Comparison of ENCODE assay signal across 9 cellular contexts in the genomic region with DNA sequence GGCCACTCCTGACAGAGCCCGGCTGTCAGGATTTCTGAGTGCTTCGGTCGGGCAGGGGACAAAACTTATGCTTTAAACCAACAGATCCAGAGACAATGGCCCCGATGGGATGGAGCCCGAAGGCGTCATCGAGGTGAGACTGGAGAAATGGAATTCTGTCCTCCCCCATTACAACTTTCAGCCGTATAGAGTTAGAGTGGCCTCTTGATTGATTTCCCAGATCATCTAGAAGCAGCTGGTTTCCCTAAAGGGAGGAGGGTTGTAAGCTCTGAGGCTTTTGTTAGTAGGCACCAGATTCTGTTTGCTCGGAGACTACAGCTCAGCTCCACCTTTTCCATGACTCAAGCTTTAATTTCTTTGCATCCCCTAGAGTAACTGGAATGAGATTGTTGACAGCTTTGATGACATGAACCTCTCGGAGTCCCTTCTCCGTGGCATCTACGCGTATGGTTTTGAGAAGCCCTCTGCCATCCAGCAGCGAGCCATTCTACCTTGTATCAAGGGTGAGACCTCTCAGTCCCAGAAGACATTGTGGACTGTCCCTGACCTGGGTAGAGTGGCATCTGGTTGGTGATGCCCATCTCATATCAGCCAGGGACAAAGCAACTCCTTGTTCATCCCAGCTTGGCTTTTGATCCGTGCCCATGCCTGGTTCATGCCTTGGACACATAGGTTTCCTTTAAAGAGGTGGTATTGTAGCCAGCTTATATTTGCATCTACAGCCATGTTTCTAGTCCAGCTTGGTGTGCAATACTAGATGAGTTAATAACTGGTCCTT. TPM values are rescaled to one million over a fixed set of nuclear protein-coding genes. Genes with fewer than 3 reads are reported as not detected.
DNase-seq lines count a peak whose midpoint lies in the region; ATAC-seq, FAIRE-seq and TF ChIP-seq lines count a peak whose summit lies in the region.
"Had no signal": no experiment of that assay in that cellular context is flagged by ENCODE, and none has a peak within 500 bp of the region (broad histone marks: within the 10 kb centered on the region; RNA-seq: fewer than 3 reads in every experiment).

No MANE protein-coding gene starts in this region.

- no peak for TF ChIP-seq RAD21 in HepG2 (CRISPR knock-in tag; IDR thresholded peaks at IDR 0.05)

- H4K20me1 ChIP-seq in HepG2 (ENCODE audit: insufficient read depth, low read length) = peaks cover 59% of the 10 kb centered on the region

- H3K36me3 Mint-ChIP-seq in activated T-cell treated with anti-CD3 and anti-CD28 coated beads, Interleukin-2, amount 50 U/mL, for 72 hours (ENCODE audit: insufficient read depth in 2 of 2) = peaks cover 30 to 46% of the 10 kb centered on the region in 2 donors

- CTCF ChIA-PET in HepG2 (lab: Yijun Ruan, JAX; ENCODE audit: low intra/inter-chr PET ratio, low total read pairs) = no interaction called here

- H3K4me3 ChIP-seq in HepG2 (replicated peaks in 1 of 3; ENCODE audit: insufficient read depth in 1 of 3, low read depth in 2 of 3, low read length in 3 of 3) = peak overlapping the region; percentile 89 to 96 (median 94)
- H3K4me3 ChIP-seq in thyroid gland (replicated peaks in 1 of 3) = peak overlapping the region in 2 of 3 donors; percentile 27 to 99

- H3K4me1 ChIP-seq in HepG2 (ENCODE audit: insufficient read depth, low read length) = peaks cover 67% of the 10 kb centered on the region
- H3K4me1 ChIP-seq in thyroid gland = peaks cover 16 to 33% of the 10 kb centered on the region in 2 donors

- peak overlapping the region; percentile 93 for H3K27ac Mint-ChIP-seq in activated T-cell treated with anti-CD3 and anti-CD28 coated beads, Interleukin-2, amount 50 U/mL, for 72 hours

- TF ChIP-seq CTCF in HepG2 (CRISPR knock-in tag; IDR thresholded peaks at IDR 0.05) = no peak
- no peak for TF ChIP-seq CTCF in thyroid gland (IDR thresholded peaks at IDR 0.05)

- H3K36me3 ChIP-seq in HepG2 (replicated peaks in 1 of 2; ENCODE audit: control insufficient read depth in 1 of 2, insufficient read depth in 2 of 2, low read length in 2 of 2) (peaks cover 14 to 72% of the 10 kb centered on the region in 2 experiments), thyroid gland (peaks cover 60 to 64% of the 10 kb centered on the region in 2 donors)

- peaks cover 44% of the 10 kb centered on the region for H3K79me2 ChIP-seq in HepG2 (ENCODE audit: insufficient read depth, low read length)

- POLR2A ChIA-PET in HepG2 (lab: Yijun Ruan, JAX) = interaction anchor here (0.7 to 3.3 kb wide), 14 partner anchors 10 to 263 kb away, joined by 3 to 51 read pairs (median 7); partner anchors contain the start of genes ATP1B2, FXR2, MPDU1 and POLR2A

- H3K27me3 Mint-ChIP-seq in activated T-cell treated with anti-CD3 and anti-CD28 coated beads, Interleukin-2, amount 50 U/mL, for 72 hours (ENCODE audit: low read depth) = no peaks in the 10 kb centered on the region

- no TSS peak for BruUV-seq in HepG2 (replicated peaks; lab: Mats Ljungman, UMichigan)

- peak overlapping the region; percentile 98 to 99 for H3K4me3 Mint-ChIP-seq in activated T-cell treated with anti-CD3 and anti-CD28 coated beads, Interleukin-2, amount 50 U/mL, for 72 hours

- peak; percentile 29 to 41; a peak in 2 of 4 replicates for TF ChIP-seq POLR2A in HepG2 (IDR thresholded peaks at IDR 0.05; ENCODE audit: insufficient read depth in 1 of 2, low read depth in 2 of 2, low read length in 2 of 2)
- no peak for TF ChIP-seq POLR2A in thyroid gland (IDR thresholded peaks at IDR 0.05)

- no peak for FAIRE-seq in HepG2 (lab: Jason Lieb, UNC)

- peak overlapping the region; percentile 99 for H3K9ac ChIP-seq in HepG2 (ENCODE audit: insufficient read depth, low read depth, low read length)

- peak overlapping the region; percentile 93 for H3K27ac ChIP-seq in HepG2 (ENCODE audit: extremely low read length, insufficient read depth, low read length)
- H3K27ac ChIP-seq in thyroid gland = peak overlapping the region in 2 of 3 donors; percentile 94 to 96

- H3K27me3 ChIP-seq in HepG2 (ENCODE audit: control insufficient read depth in 1 of 2, insufficient read depth in 2 of 2, low read length in 2 of 2) (no peaks in the 10 kb centered on the region; a peak in 1 of 5 replicates), thyroid gland (no peaks in the 10 kb centered on the region)

- no peaks in the 10 kb centered on the region for H3K9me3 Mint-ChIP-seq in activated T-cell treated with anti-CD3 and anti-CD28 coated beads, Interleukin-2, amount 50 U/mL, for 72 hours

- peak overlapping the region; percentile 84 for H3K4me2 ChIP-seq in HepG2 (ENCODE audit: low read depth, low read length)

- H3K9me3 ChIP-seq in HepG2 (ENCODE audit: low read length) (no peaks in the 10 kb centered on the region), thyroid gland (no peaks in the 10 kb centered on the region)

- TF ChIP-seq EP300 in HepG2 (IDR thresholded peaks at IDR 0.05; ENCODE audit: low read depth in 2 of 2, low read length in 2 of 2) (no peak), HepG2 (CRISPR knock-in tag; IDR thresholded peaks at IDR 0.05; ENCODE audit: borderline replicate concordance) (no peak)

- 36% methylated on average over 8 of the region's 15 CpGs for WGBS in HepG2 (ENCODE audit: low lambda C conversion rate)
- 34 to 42% methylated on average over 14 of the region's 15 CpGs for WGBS in thyroid gland, 2 donors

- in situ Hi-C loops in HepG2 (cut with HindIII; ENCODE audit: extremely low pct_ligation_motif_present, low pct_unique_long_range_greater_than_20kb) = loop anchor here (10.0 kb wide), 1 partner anchor 270 kb away; no protein-coding TSS in a partner anchor

- no peak overlapping the region for H2AFZ ChIP-seq in HepG2 (ENCODE audit: low read length)

- intact Hi-C loops in HepG2 (cut with micrococcal nuclease; ENCODE audit: unreplicated experiment) = loop anchor here (5.0 kb wide), 1 partner anchor 113 kb away; the partner anchor contains the start of genes TP53 and WRAP53
- intact Hi-C loops in thyroid gland (cut with DNase I) = loop anchor here (5.0 kb wide), 1 partner anchor 113 kb away; the partner anchor contains the start of genes TP53 and WRAP53

- no peak for DNase-seq in activated T-cell treated with anti-CD3 and anti-CD28 coated beads, Interleukin-2, amount 50 U/mL, for 72 hours
- no peak for DNase-seq in activated T-cell treated with anti-CD3 and anti-CD28 coated beads for 4 hours
- peak; percentile 53 for DNase-seq in amniotic epithelial cell (ENCODE audit: low read depth)
- no peak for DNase-seq in HepG2 (ENCODE audit: low spot score)
- no peak for DNase-seq in thyroid gland
- no peak for DNase-seq in NCI-H2029 treated with DMSO at 0.1 percent for 48 hours (lab: John Stamatoyannopoulos, UW)
- DNase-seq in nucleus accumbens (lab: John Stamatoyannopoulos, UW) = no peak

- H3K4me1 Mint-ChIP-seq in activated T-cell treated with anti-CD3 and anti-CD28 coated beads, Interleukin-2, amount 50 U/mL, for 72 hours (ENCODE audit: low read depth) = peaks cover 86% of the 10 kb centered on the region

- ATAC-seq in activated T-cell treated with anti-CD3 and anti-CD28 coated beads, Interleukin-2, amount 50 U/mL, for 72 hours (replicated peaks in 1 of 2) = no peak
- ATAC-seq in HepG2 (no peak), GM18519 (IDR thresholded peaks at IDR 0.05; ENCODE audit: low FRiP score, unreplicated experiment) (no peak)

RNA-seq across cellular contexts. Expression of gene CD68, which starts 5.1 kb away (rescaled TPM):
- 10 to 100 TPM; 10.3 to 28.1 TPM for total RNA-seq in activated T-cell treated with anti-CD3 and anti-CD28 coated beads, Interleukin-2, amount 50 U/mL, for 72 hours
- 4.1 and 10.3 TPM in 2 replicates for total RNA-seq in HepG2 (2016; rRNA removed; fragmentation: Illumina TruSeq; extraction: Trizol)
- total RNA-seq in HepG2 (2016; cell fraction: cytosol; rRNA removed; fragmentation: Illumina TruSeq; extraction: Trizol; ENCODE audit: low read depth) = 6.3 and 6.7 TPM in 2 replicates
- 3.2 and 7.8 TPM in 2 replicates for total RNA-seq in HepG2 (2016; cell fraction: insoluble cytoplasmic fraction; rRNA removed; fragmentation: Illumina TruSeq; extraction: Trizol)
- total RNA-seq in HepG2 (2016; cell fraction: membrane; rRNA removed; fragmentation: Illumina TruSeq; extraction: Trizol) = 7.2 and 7.7 TPM in 2 replicates
- 3.2 and 9.0 TPM in 2 replicates for total RNA-seq in HepG2 (2016; cell fraction: nucleus; rRNA removed; fragmentation: Illumina TruSeq; extraction: Trizol)
- polyA plus RNA-seq in HepG2 (2011; rRNA removed) = 104 and 124 TPM in 2 replicates
- 69.4 and 81.9 TPM in 2 replicates for polyA plus RNA-seq in HepG2 (2011; cell fraction: cytosol; rRNA removed)
- polyA plus RNA-seq in HepG2 (2011; cell fraction: nucleus; rRNA removed) = 15.4 and 16.3 TPM in 2 replicates
- polyA plus RNA-seq in HepG2 (2012) = 26.8 and 35.7 TPM in 2 replicates
- 16.5 and 18.7 TPM in 2 replicates for polyA plus RNA-seq in HepG2 (2016; cell fraction: cytosol; fragmentation: Illumina TruSeq; extraction: Trizol; ENCODE audit: low read depth)
- 17.2 and 20.1 TPM in 2 replicates for polyA plus RNA-seq in HepG2 (2016; cell fraction: insoluble cytoplasmic fraction; fragmentation: Illumina TruSeq; extraction: Trizol; ENCODE audit: low read depth)
- 24.5 and 25.8 TPM in 2 replicates for polyA plus RNA-seq in HepG2 (2016; cell fraction: membrane; fragmentation: Illumina TruSeq; extraction: Trizol; ENCODE audit: low read depth)
- 16.1 and 21.1 TPM in 2 replicates for polyA plus RNA-seq in HepG2 (2016; cell fraction: nucleus; fragmentation: Illumina TruSeq; extraction: Trizol; ENCODE audit: insufficient read depth, low read depth)
- 12.6 and 26.1 TPM in 2 replicates for polyA minus RNA-seq in HepG2 (2011; rRNA and poly(A)+ RNA removed; ENCODE audit: low replicate concordance)
- 7.6 and 9.9 TPM in 2 replicates for polyA minus RNA-seq in HepG2 (2011; cell fraction: cytosol; rRNA and poly(A)+ RNA removed)
- 4.6 and 6.2 TPM in 2 replicates for polyA minus RNA-seq in HepG2 (2011; cell fraction: nucleus; rRNA and poly(A)+ RNA removed)
- total RNA-seq in thyroid gland = 10 to 100 TPM; 13.6 to 52.0 (median 21.5) TPM

RNA-seq across cellular contexts. Expression of gene MPDU1, which starts 9.3 kb away (rescaled TPM):
- total RNA-seq in activated T-cell treated with anti-CD3 and anti-CD28 coated beads, Interleukin-2, amount 50 U/mL, for 72 hours = 10 to 100 TPM; 44.0 to 51.9 TPM
- total RNA-seq in HepG2 (2016; rRNA removed; fragmentation: Illumina TruSeq; extraction: Trizol) (59.5 and 112 TPM in 2 replicates), thyroid gland (100 to 1,000 TPM in 3 of 4 donors, 10 to 100 TPM in 1; 88.8 to 250 (median 164) TPM)
- 17.5 and 21.1 TPM in 2 replicates for total RNA-seq in HepG2 (2016; cell fraction: cytosol; rRNA removed; fragmentation: Illumina TruSeq; extraction: Trizol; ENCODE audit: low read depth)
- 62.6 and 101 TPM in 2 replicates for total RNA-seq in HepG2 (2016; cell fraction: insoluble cytoplasmic fraction; rRNA removed; fragmentation: Illumina TruSeq; extraction: Trizol)
- 24.3 and 28.7 TPM in 2 replicates for total RNA-seq in HepG2 (2016; cell fraction: membrane; rRNA removed; fragmentation: Illumina TruSeq; extraction: Trizol)
- 84.0 and 86.6 TPM in 2 replicates for total RNA-seq in HepG2 (2016; cell fraction: nucleus; rRNA removed; fragmentation: Illumina TruSeq; extraction: Trizol)
- polyA plus RNA-seq in HepG2 (2011; rRNA removed) = 127 and 167 TPM in 2 replicates
- polyA plus RNA-seq in HepG2 (2011; cell fraction: cytosol; rRNA removed) = 188 and 194 TPM in 2 replicates
- polyA plus RNA-seq in HepG2 (2011; cell fraction: nucleus; rRNA removed) = 91.5 and 103 TPM in 2 replicates
- polyA plus RNA-seq in HepG2 (2012) = 56.7 and 59.6 TPM in 2 replicates
- polyA plus RNA-seq in HepG2 (2016; cell fraction: cytosol; fragmentation: Illumina TruSeq; extraction: Trizol; ENCODE audit: low read depth) = 12.2 and 12.9 TPM in 2 replicates
- polyA plus RNA-seq in HepG2 (2016; cell fraction: insoluble cytoplasmic fraction; fragmentation: Illumina TruSeq; extraction: Trizol; ENCODE audit: low read depth) = 73.5 and 77.4 TPM in 2 replicates
- 22.9 and 23.5 TPM in 2 replicates for polyA plus RNA-seq in HepG2 (2016; cell fraction: membrane; fragmentation: Illumina TruSeq; extraction: Trizol; ENCODE audit: low read depth)
- polyA plus RNA-seq in HepG2 (2016; cell fraction: nucleus; fragmentation: Illumina TruSeq; extraction: Trizol; ENCODE audit: insufficient read depth, low read depth) = 172 and 177 TPM in 2 replicates
- 205 and 272 TPM in 2 replicates for polyA minus RNA-seq in HepG2 (2011; rRNA and poly(A)+ RNA removed; ENCODE audit: low replicate concordance)
- 31.8 and 40.4 TPM in 2 replicates for polyA minus RNA-seq in HepG2 (2011; cell fraction: cytosol; rRNA and poly(A)+ RNA removed)
- 30.7 and 35.3 TPM in 2 replicates for polyA minus RNA-seq in HepG2 (2011; cell fraction: nucleus; rRNA and poly(A)+ RNA removed)

RNA-seq across cellular contexts. Expression of gene SENP3, which starts 12.6 kb away (rescaled TPM):
- total RNA-seq in activated T-cell treated with anti-CD3 and anti-CD28 coated beads, Interleukin-2, amount 50 U/mL, for 72 hours = 10 to 100 TPM; 41.8 to 55.3 TPM
- total RNA-seq in HepG2 (2016; rRNA removed; fragmentation: Illumina TruSeq; extraction: Trizol) (64.5 and 75.4 TPM in 2 replicates), thyroid gland (10 to 100 TPM; 62.4 to 73.3 (median 66.3) TPM)
- total RNA-seq in HepG2 (2016; cell fraction: cytosol; rRNA removed; fragmentation: Illumina TruSeq; extraction: Trizol; ENCODE audit: low read depth) = 46.1 and 48.3 TPM in 2 replicates
- total RNA-seq in HepG2 (2016; cell fraction: insoluble cytoplasmic fraction; rRNA removed; fragmentation: Illumina TruSeq; extraction: Trizol) = 67.8 and 80.2 TPM in 2 replicates
- 96.7 and 98.4 TPM in 2 replicates for total RNA-seq in HepG2 (2016; cell fraction: membrane; rRNA removed; fragmentation: Illumina TruSeq; extraction: Trizol)
- total RNA-seq in HepG2 (2016; cell fraction: nucleus; rRNA removed; fragmentation: Illumina TruSeq; extraction: Trizol) = 31.6 and 38.4 TPM in 2 replicates
- 55.8 and 57.3 TPM in 2 replicates for polyA plus RNA-seq in HepG2 (2011; rRNA removed)
- 51.2 and 51.8 TPM in 2 replicates for polyA plus RNA-seq in HepG2 (2011; cell fraction: cytosol; rRNA removed)
- 36.5 and 39.7 TPM in 2 replicates for polyA plus RNA-seq in HepG2 (2011; cell fraction: nucleus; rRNA removed)
- polyA plus RNA-seq in HepG2 (2012) = 20.5 and 25.7 TPM in 2 replicates
- polyA plus RNA-seq in HepG2 (2016; cell fraction: cytosol; fragmentation: Illumina TruSeq; extraction: Trizol; ENCODE audit: low read depth) = 29.8 and 32.5 TPM in 2 replicates
- polyA plus RNA-seq in HepG2 (2016; cell fraction: insoluble cytoplasmic fraction; fragmentation: Illumina TruSeq; extraction: Trizol; ENCODE audit: low read depth) = 66.8 and 75.8 TPM in 2 replicates
- 81.7 and 87.7 TPM in 2 replicates for polyA plus RNA-seq in HepG2 (2016; cell fraction: membrane; fragmentation: Illumina TruSeq; extraction: Trizol; ENCODE audit: low read depth)
- polyA plus RNA-seq in HepG2 (2016; cell fraction: nucleus; fragmentation: Illumina TruSeq; extraction: Trizol; ENCODE audit: insufficient read depth, low read depth) = 52.7 and 61.4 TPM in 2 replicates
- polyA minus RNA-seq in HepG2 (2011; rRNA and poly(A)+ RNA removed; ENCODE audit: low replicate concordance) = 67.9 and 190 TPM in 2 replicates
- polyA minus RNA-seq in HepG2 (2011; cell fraction: cytosol; rRNA and poly(A)+ RNA removed) = 26.8 and 29.3 TPM in 2 replicates
- polyA minus RNA-seq in HepG2 (2011; cell fraction: nucleus; rRNA and poly(A)+ RNA removed) = 19.1 and 20.5 TPM in 2 replicates

RNA-seq across cellular contexts. Expression of gene SOX15, which starts 15.5 kb away (rescaled TPM):
- total RNA-seq in activated T-cell treated with anti-CD3 and anti-CD28 coated beads, Interleukin-2, amount 50 U/mL, for 72 hours = under 1 TPM; 0.34 to 0.86 TPM
- 0.18 TPM in 1 of 2 replicates, not detected in the other for total RNA-seq in HepG2 (2016; rRNA removed; fragmentation: Illumina TruSeq; extraction: Trizol)
- total RNA-seq in HepG2 (2016; cell fraction: cytosol; rRNA removed; fragmentation: Illumina TruSeq; extraction: Trizol; ENCODE audit: low read depth) = not detected in 2 replicates
- 0.22 TPM in 1 of 2 replicates, not detected in the other for total RNA-seq in HepG2 (2016; cell fraction: insoluble cytoplasmic fraction; rRNA removed; fragmentation: Illumina TruSeq; extraction: Trizol)
- total RNA-seq in HepG2 (2016; cell fraction: membrane; rRNA removed; fragmentation: Illumina TruSeq; extraction: Trizol) = not detected in 2 replicates
- 0.37 TPM in 1 of 2 replicates, not detected in the other for total RNA-seq in HepG2 (2016; cell fraction: nucleus; rRNA removed; fragmentation: Illumina TruSeq; extraction: Trizol)
- polyA plus RNA-seq in HepG2 (2011; rRNA removed) = 0.07 and 0.17 TPM in 2 replicates
- 0.04 TPM in 1 of 2 replicates, not detected in the other for polyA plus RNA-seq in HepG2 (2011; cell fraction: cytosol; rRNA removed)
- 0.54 and 0.63 TPM in 2 replicates for polyA plus RNA-seq in HepG2 (2011; cell fraction: nucleus; rRNA removed)
- polyA plus RNA-seq in HepG2 (2012) = 0.44 and 0.63 TPM in 2 replicates
- 0.17 TPM in 1 of 2 replicates, not detected in the other for polyA plus RNA-seq in HepG2 (2016; cell fraction: cytosol; fragmentation: Illumina TruSeq; extraction: Trizol; ENCODE audit: low read depth)
- not detected in 2 replicates for polyA plus RNA-seq in HepG2 (2016; cell fraction: insoluble cytoplasmic fraction; fragmentation: Illumina TruSeq; extraction: Trizol; ENCODE audit: low read depth)
- not detected in 2 replicates for polyA plus RNA-seq in HepG2 (2016; cell fraction: membrane; fragmentation: Illumina TruSeq; extraction: Trizol; ENCODE audit: low read depth)
- polyA plus RNA-seq in HepG2 (2016; cell fraction: nucleus; fragmentation: Illumina TruSeq; extraction: Trizol; ENCODE audit: insufficient read depth, low read depth) = 0.68 and 1.3 TPM in 2 replicates
- 0.44 TPM in 1 of 2 replicates, not detected in the other for polyA minus RNA-seq in HepG2 (2011; rRNA and poly(A)+ RNA removed; ENCODE audit: low replicate concordance)
- polyA minus RNA-seq in HepG2 (2011; cell fraction: cytosol; rRNA and poly(A)+ RNA removed) = not detected in 2 replicates
- 0.62 TPM in 1 of 2 replicates, not detected in the other for polyA minus RNA-seq in HepG2 (2011; cell fraction: nucleus; rRNA and poly(A)+ RNA removed)
- 1 to 10 TPM in 1 of 4 donors, under 1 TPM in 1, not detected in 2; 0.67 to 3.1 TPM for total RNA-seq in thyroid gland
- total RNA-seq: SK-MEL-5 had no signal

RNA-seq across cellular contexts. Expression of gene TNFSF13, which starts 15.8 kb away (rescaled TPM):
- 1 to 10 TPM; 4.3 to 7.8 TPM for total RNA-seq in activated T-cell treated with anti-CD3 and anti-CD28 coated beads, Interleukin-2, amount 50 U/mL, for 72 hours
- 1.7 and 2.5 TPM in 2 replicates for total RNA-seq in HepG2 (2016; rRNA removed; fragmentation: Illumina TruSeq; extraction: Trizol)
- total RNA-seq in HepG2 (2016; cell fraction: cytosol; rRNA removed; fragmentation: Illumina TruSeq; extraction: Trizol; ENCODE audit: low read depth) = 0.20 and 0.79 TPM in 2 replicates
- total RNA-seq in HepG2 (2016; cell fraction: insoluble cytoplasmic fraction; rRNA removed; fragmentation: Illumina TruSeq; extraction: Trizol) = 2.0 and 2.2 TPM in 2 replicates
- 1.1 and 2.2 TPM in 2 replicates for total RNA-seq in HepG2 (2016; cell fraction: membrane; rRNA removed; fragmentation: Illumina TruSeq; extraction: Trizol)
- 2.9 and 3.2 TPM in 2 replicates for total RNA-seq in HepG2 (2016; cell fraction: nucleus; rRNA removed; fragmentation: Illumina TruSeq; extraction: Trizol)
- 3.3 TPM in 2 replicates for polyA plus RNA-seq in HepG2 (2011; rRNA removed)
- 2.2 TPM in 2 replicates for polyA plus RNA-seq in HepG2 (2011; cell fraction: cytosol; rRNA removed)
- 9.6 and 11.2 TPM in 2 replicates for polyA plus RNA-seq in HepG2 (2011; cell fraction: nucleus; rRNA removed)
- polyA plus RNA-seq in HepG2 (2012) = 2.6 and 3.9 TPM in 2 replicates
- polyA plus RNA-seq in HepG2 (2016; cell fraction: cytosol; fragmentation: Illumina TruSeq; extraction: Trizol; ENCODE audit: low read depth) = 0.76 and 2.2 TPM in 2 replicates
- polyA plus RNA-seq in HepG2 (2016; cell fraction: insoluble cytoplasmic fraction; fragmentation: Illumina TruSeq; extraction: Trizol; ENCODE audit: low read depth) = 3.1 and 3.7 TPM in 2 replicates
- polyA plus RNA-seq in HepG2 (2016; cell fraction: membrane; fragmentation: Illumina TruSeq; extraction: Trizol; ENCODE audit: low read depth) = 2.2 and 2.3 TPM in 2 replicates
- polyA plus RNA-seq in HepG2 (2016; cell fraction: nucleus; fragmentation: Illumina TruSeq; extraction: Trizol; ENCODE audit: insufficient read depth, low read depth) = 4.9 and 6.7 TPM in 2 replicates
- 2.2 and 7.1 TPM in 2 replicates for polyA minus RNA-seq in HepG2 (2011; rRNA and poly(A)+ RNA removed; ENCODE audit: low replicate concordance)
- 0.26 and 1.3 TPM in 2 replicates for polyA minus RNA-seq in HepG2 (2011; cell fraction: cytosol; rRNA and poly(A)+ RNA removed)
- polyA minus RNA-seq in HepG2 (2011; cell fraction: nucleus; rRNA and poly(A)+ RNA removed) = 2.1 and 3.0 TPM in 2 replicates
- 10 to 100 TPM; 11.7 to 32.2 (median 24.8) TPM for total RNA-seq in thyroid gland

Comparison
In these comparisons a context has a peak if more than half of its experiments do, and no peak if none do; other contexts are left out.
1. POLR2A ChIP-seq: peak in HepG2 (2 of 2); none in thyroid gland (0 of 2).